Comparison of ENCODE assay signal across 17 cellular contexts in genomic region chr9:132804576-132805295, GRCh38.
DNase-seq lines count a peak whose midpoint lies in the region; ATAC-seq, FAIRE-seq and TF ChIP-seq lines count a peak whose summit lies in the region.
"Had no signal": no experiment of that assay in that cellular context is flagged by ENCODE, and none has a peak within 500 bp of the region (broad histone marks: within the 10 kb centered on the region; RNA-seq: fewer than 3 reads in every experiment).

No MANE protein-coding gene starts in this region.

- no peak overlapping the region for H3K27ac Mint-ChIP-seq in central memory CD8-positive, alpha-beta T cell (ENCODE audit: low read depth)
- H3K27ac Mint-ChIP-seq in nephron progenitor cell, result no peak overlapping the region
- no peak overlapping the region for H3K27ac Mint-ChIP-seq in WTC11
- H3K27ac Mint-ChIP-seq: activated naive CD4-positive, alpha-beta T cell treated with anti-CD3 and anti-CD28 coated beads, Interleukin-2, amount 50 U/mL, for 24 hours had no signal

- H3K36me3 ChIP-seq in BLaER1, result no peaks in the 10 kb centered on the region
- H3K36me3 ChIP-seq in HEK293 (ENCODE audit: control insufficient read depth in 2 of 2, insufficient read depth in 1 of 2, low read length in 2 of 2), result no peaks in the 10 kb centered on the region
- no peaks in the 10 kb centered on the region for H3K36me3 ChIP-seq in HepG2 (replicated peaks in 1 of 2; ENCODE audit: control insufficient read depth in 1 of 2, insufficient read depth in 2 of 2, low read length in 2 of 2)
- H3K36me3 ChIP-seq: left ventricle myocardium inferior had no signal

- H3K27ac ChIP-seq in BLaER1, result peak overlapping the region; percentile 61
- H3K27ac ChIP-seq in HEK293 (ENCODE audit: extremely low read depth, low read depth, low read length), result no peak overlapping the region
- H3K27ac ChIP-seq in HepG2 (ENCODE audit: extremely low read length, insufficient read depth, low read length), result no peak overlapping the region
- H3K27ac ChIP-seq: GM23248, left ventricle myocardium inferior, VCaP had no signal

- CTCF ChIA-PET in HEK293 (lab: Yijun Ruan, JAX), result interaction anchor here (0.6 to 1.7 kb wide), 3 partner anchors 16 to 99 kb away, joined by 3 to 7 read pairs (median 3); no protein-coding TSS in a partner anchor
- CTCF ChIA-PET in WTC11 (lab: Charles Lee), result interaction anchor here (0.7 to 3.8 kb wide), 9 partner anchors 7 to 167 kb away, joined by 3 to 32 read pairs (median 3); no protein-coding TSS in a partner anchor
- CTCF ChIA-PET in HepG2 (lab: Yijun Ruan, JAX; ENCODE audit: low intra/inter-chr PET ratio, low total read pairs), result no interaction called here

- H3K79me2 ChIP-seq in HepG2 (ENCODE audit: insufficient read depth, low read length), result no peaks in the 10 kb centered on the region

- H4K20me1 ChIP-seq in BLaER1 (no peaks in the 10 kb centered on the region), HepG2 (ENCODE audit: insufficient read depth, low read length) (no peaks in the 10 kb centered on the region)

- TF ChIP-seq CTCF in HEK293 (tag by site-specific recombination; IDR thresholded peaks at IDR 0.05), result no peak
- TF ChIP-seq CTCF in nephron progenitor cell (IDR thresholded peaks at IDR 0.05), result no peak
- TF ChIP-seq CTCF in WTC11 (IDR thresholded peaks at IDR 0.05), result no peak
- TF ChIP-seq CTCF in HepG2 (CRISPR knock-in tag; IDR thresholded peaks at IDR 0.05), result no peak

- peak overlapping the region; percentile 58 for H3K4me3 Mint-ChIP-seq in central memory CD8-positive, alpha-beta T cell
- H3K4me3 Mint-ChIP-seq in nephron progenitor cell (no peak overlapping the region), WTC11 (no peak overlapping the region)
- H3K4me3 Mint-ChIP-seq: activated naive CD4-positive, alpha-beta T cell treated with anti-CD3 and anti-CD28 coated beads, Interleukin-2, amount 50 U/mL, for 24 hours; brain had no signal

- peaks cover 52% of the 10 kb centered on the region for H3K4me1 ChIP-seq in BLaER1
- H3K4me1 ChIP-seq in HEK293 (ENCODE audit: control insufficient read depth, insufficient read depth, low read length), result no peaks in the 10 kb centered on the region
- H3K4me1 ChIP-seq in HepG2 (ENCODE audit: insufficient read depth, low read length), result no peaks in the 10 kb centered on the region

- no peak for TF ChIP-seq POLR2A in HepG2 (IDR thresholded peaks at IDR 0.05; ENCODE audit: insufficient read depth in 1 of 2, low read depth in 2 of 2, low read length in 2 of 2)

- peaks cover 2% of the 10 kb centered on the region for H3K36me3 Mint-ChIP-seq in central memory CD8-positive, alpha-beta T cell (ENCODE audit: insufficient read depth)
- H3K36me3 Mint-ChIP-seq in nephron progenitor cell (ENCODE audit: low read depth) (no peaks in the 10 kb centered on the region), WTC11 (no peaks in the 10 kb centered on the region)
- H3K36me3 Mint-ChIP-seq: activated naive CD4-positive, alpha-beta T cell treated with anti-CD3 and anti-CD28 coated beads, Interleukin-2, amount 50 U/mL, for 24 hours; brain had no signal

- TF ChIP-seq EP300 in HepG2 (IDR thresholded peaks at IDR 0.05; ENCODE audit: low read depth in 2 of 2, low read length in 2 of 2) (no peak), HepG2 (CRISPR knock-in tag; IDR thresholded peaks at IDR 0.05; ENCODE audit: borderline replicate concordance) (no peak)

- in situ Hi-C loops in HepG2 (cut with HindIII; ENCODE audit: extremely low pct_ligation_motif_present, low pct_unique_long_range_greater_than_20kb), result no loop called here

- peak; percentile 78 for ATAC-seq in central memory CD8-positive, alpha-beta T cell (replicated peaks; ENCODE audit: extremely low read depth, poor library complexity, severe bottlenecking)
- ATAC-seq in WTC11, result no peak
- ATAC-seq in HepG2, result no peak
- ATAC-seq in HG03378 (IDR thresholded peaks at IDR 0.05; ENCODE audit: unreplicated experiment), result no peak

- peak overlapping the region; percentile 49; the same call in 1 of the 2 replicates for H3K9ac ChIP-seq in BLaER1
- no peak overlapping the region for H3K9ac ChIP-seq in HepG2 (ENCODE audit: insufficient read depth, low read depth, low read length)
- H3K9ac ChIP-seq: GM23248 had no signal

- peaks cover 14% of the 10 kb centered on the region for H3K4me1 Mint-ChIP-seq in central memory CD8-positive, alpha-beta T cell
- H3K4me1 Mint-ChIP-seq in nephron progenitor cell, result peaks cover 31% of the 10 kb centered on the region
- H3K4me1 Mint-ChIP-seq in WTC11, result peaks cover 43% of the 10 kb centered on the region

- no peak for TF ChIP-seq RAD21 in HepG2 (CRISPR knock-in tag; IDR thresholded peaks at IDR 0.05)

- no peaks in the 10 kb centered on the region for H3K9me3 Mint-ChIP-seq in central memory CD8-positive, alpha-beta T cell
- no peaks in the 10 kb centered on the region for H3K9me3 Mint-ChIP-seq in nephron progenitor cell
- H3K9me3 Mint-ChIP-seq in WTC11, result no peaks in the 10 kb centered on the region
- H3K9me3 Mint-ChIP-seq: activated naive CD4-positive, alpha-beta T cell treated with anti-CD3 and anti-CD28 coated beads, Interleukin-2, amount 50 U/mL, for 24 hours; brain had no signal

- no peak for FAIRE-seq in HepG2 (lab: Jason Lieb, UNC)

- WGBS in HepG2 (ENCODE audit: low lambda C conversion rate), result 24% methylated on average over 13 of the region's 20 CpGs

- no peak for DNase-seq in central memory CD8-positive, alpha-beta T cell (ENCODE audit: low spot score in 2 of 2)
- peak; percentile 51 for DNase-seq in nephron progenitor cell
- no peak for DNase-seq in WTC11 (ENCODE audit: low spot score)
- DNase-seq in HepG2 (ENCODE audit: low spot score), result no peak
- DNase-seq in ureter (ENCODE audit: low spot score), result no peak
- DNase-seq: DMS 273 treated with DMSO at 0.1 percent for 48 hours; left ventricle myocardium inferior; MV-4-11; NCI-H2227 treated with DMSO at 0.1 percent for 48 hours; stimulated activated CD4-positive, alpha-beta T cell treated with anti-CD3 and anti-CD28 coated beads, Interleukin-4, amount 100 ng/mL, for 4 hours had no signal

- no peaks in the 10 kb centered on the region for H3K9me3 ChIP-seq in BLaER1
- H3K9me3 ChIP-seq in HEK293 (ENCODE audit: control insufficient read depth, insufficient read depth, low read depth, low read length), result no peaks in the 10 kb centered on the region
- H3K9me3 ChIP-seq in HepG2 (ENCODE audit: low read length), result no peaks in the 10 kb centered on the region
- H3K9me3 ChIP-seq: left ventricle myocardium inferior had no signal

- peaks cover 26% of the 10 kb centered on the region for H3K27me3 Mint-ChIP-seq in central memory CD8-positive, alpha-beta T cell
- peaks cover 48% of the 10 kb centered on the region for H3K27me3 Mint-ChIP-seq in nephron progenitor cell (ENCODE audit: low read depth, poor library complexity)
- H3K27me3 Mint-ChIP-seq in WTC11 (ENCODE audit: low read depth), result peaks cover 4% of the 10 kb centered on the region

- POLR2A ChIA-PET in HEK293 (lab: Yijun Ruan, JAX), result no interaction called here
- POLR2A ChIA-PET in WTC11 (lab: Charles Lee), result no interaction called here
- POLR2A ChIA-PET in HepG2 (lab: Yijun Ruan, JAX), result no interaction called here

- H3K4me2 ChIP-seq in BLaER1, result peak overlapping the region; percentile 92
- no peak overlapping the region for H3K4me2 ChIP-seq in HepG2 (ENCODE audit: low read depth, low read length)

- no peak overlapping the region for H2AFZ ChIP-seq in HepG2 (ENCODE audit: low read length)
- H2AFZ ChIP-seq: GM23248 had no signal

- H3K4me3 ChIP-seq in BLaER1, result no peak overlapping the region
- no peak overlapping the region for H3K4me3 ChIP-seq in HEK293 (ENCODE audit: low read depth, low read length)
- no peak overlapping the region for H3K4me3 ChIP-seq in HepG2 (replicated peaks in 1 of 3; ENCODE audit: insufficient read depth in 1 of 3, low read depth in 2 of 3, low read length in 3 of 3)
- H3K4me3 ChIP-seq: GM23248, left ventricle myocardium inferior had no signal

- H3K27me3 ChIP-seq in BLaER1 (no peaks in the 10 kb centered on the region), HepG2 (ENCODE audit: control insufficient read depth in 1 of 2, insufficient read depth in 2 of 2, low read length in 2 of 2) (peaks cover 4 to 65% of the 10 kb centered on the region in 2 experiments)

- BruUV-seq in HepG2 (replicated peaks; lab: Mats Ljungman, UMichigan), result no TSS peak

- intact Hi-C loops in HepG2 (cut with micrococcal nuclease; ENCODE audit: unreplicated experiment), result no loop called here

TF ChIP-seq in HEK293, 187 proteins besides CTCF, POLR2A, EP300 and RAD21:
- peak; percentile 78 for TF ChIP-seq SCRT2 (tag by site-specific recombination; IDR thresholded peaks at IDR 0.05)
- no peak for TF ChIP-seq ZNF354C (tag by site-specific recombination; IDR thresholded peaks at IDR 0.05; ENCODE audit: borderline replicate concordance, low read depth)
- 0 out of 2 replicates have a peak, but pooled peaks have one; percentile 40 for TF ChIP-seq SCRT1 (tag by site-specific recombination; IDR thresholded peaks at IDR 0.05; ENCODE audit: borderline replicate concordance)

TF ChIP-seq in WTC11, 78 proteins besides CTCF, POLR2A, EP300 and RAD21 (continues in another document):
- TF ChIP-seq, protein P1, sequence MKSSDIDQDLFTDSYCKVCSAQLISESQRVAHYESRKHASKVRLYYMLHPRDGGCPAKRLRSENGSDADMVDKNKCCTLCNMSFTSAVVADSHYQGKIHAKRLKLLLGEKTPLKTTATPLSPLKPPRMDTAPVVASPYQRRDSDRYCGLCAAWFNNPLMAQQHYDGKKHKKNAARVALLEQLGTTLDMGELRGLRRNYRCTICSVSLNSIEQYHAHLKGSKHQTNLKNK (CRISPR knock-in tag; IDR thresholded peaks at IDR 0.05), result no peak
- no peak for TF ChIP-seq MXD4 (CRISPR knock-in tag; IDR thresholded peaks at IDR 0.05; ENCODE audit: borderline replicate concordance)
- TF ChIP-seq ATF3 (CRISPR knock-in tag; conservative IDR thresholded peaks at IDR 0.05), result no peak
- TF ChIP-seq ELF4 (CRISPR knock-in tag; IDR thresholded peaks at IDR 0.05; ENCODE audit: low read depth), result no peak

TF ChIP-seq in HepG2, 621 proteins besides CTCF, POLR2A, EP300 and RAD21 (continues in another document):
- TF ChIP-seq FOXK1 (CRISPR knock-in tag; IDR thresholded peaks at IDR 0.05; ENCODE audit: borderline replicate concordance, low read depth), result no peak
- no peak for TF ChIP-seq ZNF33B (CRISPR knock-in tag; IDR thresholded peaks at IDR 0.05)
- no peak for TF ChIP-seq PREB (CRISPR knock-in tag; IDR thresholded peaks at IDR 0.05)
